ENCODE assay signal across 8 cellular contexts in genomic region chr1:119674835-119675289, GRCh38. TPM values are rescaled to one million over a fixed set of nuclear protein-coding genes. Genes with fewer than 3 reads are reported as not detected.
A peak's percentile ranks its signal among the peaks of the same experiment; 100 is the strongest.
DNase-seq lines count a peak whose midpoint lies in the region; ATAC-seq and TF ChIP-seq lines count a peak whose summit lies in the region.

No MANE protein-coding gene starts in this region.

- no peak overlapping the region for H3K27ac ChIP-seq in colonic mucosa

- no peak overlapping the region for H3K4me3 ChIP-seq in colonic mucosa

- H3K27me3 Mint-ChIP-seq in mesothelial cell of epicardium (ENCODE audit: low read depth), result no peaks in the 10 kb centered on the region

- H3K9me3 ChIP-seq in colonic mucosa, result no peaks in the 10 kb centered on the region

- intact Hi-C loops in colonic mucosa (cut with DNase I), result loop anchor here (5.0 kb wide), 1 partner anchor 63 kb away; no protein-coding TSS in a partner anchor

- no peaks in the 10 kb centered on the region for H3K36me3 ChIP-seq in colonic mucosa

- peak overlapping the region; percentile 91 for H3K27ac Mint-ChIP-seq in mesothelial cell of epicardium

- TF ChIP-seq CTCF in AG09319 (IDR thresholded peaks at IDR 0.05; ENCODE audit: low read depth, low read length), result peak; percentile 92
- TF ChIP-seq CTCF in colonic mucosa (IDR thresholded peaks at IDR 0.05), result no peak
- TF ChIP-seq CTCF in mesothelial cell of epicardium (IDR thresholded peaks at IDR 0.05; ENCODE audit: unreplicated experiment), result no peak

- no peak overlapping the region for H3K9ac ChIP-seq in colonic mucosa (ENCODE audit: low read depth in 2 of 2, low read length in 2 of 2)

- ATAC-seq in GM21717 (IDR thresholded peaks at IDR 0.05; ENCODE audit: unreplicated experiment) (peak; percentile 54), GM21367 (IDR thresholded peaks at IDR 0.05; ENCODE audit: unreplicated experiment) (no peak), GM18867 (IDR thresholded peaks at IDR 0.05; ENCODE audit: unreplicated experiment) (no peak)

- peaks cover 33% of the 10 kb centered on the region for H3K4me1 Mint-ChIP-seq in mesothelial cell of epicardium

- H3K4me3 Mint-ChIP-seq in mesothelial cell of epicardium, result peak overlapping the region; percentile 79

- H3K4me1 ChIP-seq in colonic mucosa, result no peaks in the 10 kb centered on the region

- H3K36me3 Mint-ChIP-seq in mesothelial cell of epicardium, result no peaks in the 10 kb centered on the region

- H3K9me3 Mint-ChIP-seq in mesothelial cell of epicardium, result peaks cover 3% of the 10 kb centered on the region

- H3K27me3 ChIP-seq in colonic mucosa, result no peaks in the 10 kb centered on the region

- peak; percentile 83 for DNase-seq in AG09319 (ENCODE audit: extremely low read depth, low read depth)
- peak; percentile 73 for DNase-seq in NCI-H510A (lab: John Stamatoyannopoulos, UW)
- DNase-seq in colonic mucosa, result peak; percentile 52
- DNase-seq in mesothelial cell of epicardium (ENCODE audit: low spot score in 2 of 2, unreplicated experiment in 2 of 2), result no peak
- peak; percentile 58 for DNase-seq in ureter (ENCODE audit: low spot score)

RNA-seq across cellular contexts. Expression of gene ZNF697, which starts 26.8 kb away (rescaled TPM):
- total RNA-seq in colonic mucosa (1 to 10 TPM; 2.1 to 3.2 TPM), mesothelial cell of epicardium (20.3 to 21.8 TPM (median 20.6 TPM) in 3 replicates), ureter (4.6 TPM)

RNA-seq across cellular contexts. Expression of gene PHGDH, which starts 36.9 kb away (rescaled TPM):
- total RNA-seq in colonic mucosa, result 10 to 100 TPM in 1 of 2 donors, 1 to 10 TPM in 1; 6.3 to 11.6 TPM
- 142 to 151 TPM (median 149 TPM) in 3 replicates for total RNA-seq in mesothelial cell of epicardium
- total RNA-seq in ureter, result 195 TPM

Comparison
In these comparisons a context has a peak if more than half of its experiments do, and no peak if none do; other contexts are left out.
1. DNase-seq: peak in AG09319 (single experiment), NCI-H510A (single experiment), colonic mucosa (single experiment) and ureter (single experiment); none in mesothelial cell of epicardium (0 of 2).
2. RNA of gene PHGDH, which starts 36.9 kb away (total RNA-seq): 195 TPM in ureter (single experiment) and 142 to 151 TPM in mesothelial cell of epicardium; 6.3 to 11.6 TPM in colonic mucosa; every median in the first group is over 10 times any median in the second.